In genomic region chr11:66345316-66345649, GRCh38 we compare ENCODE assay signal across 8 cellular contexts. TPM values are rescaled to one million over a fixed set of nuclear protein-coding genes. Genes with fewer than 3 reads are reported as not detected.
DNase-seq lines count a peak whose midpoint lies in the region; ATAC-seq and TF ChIP-seq lines count a peak whose summit lies in the region.

No MANE protein-coding gene starts in this region.

- H3K9me3 ChIP-seq in RWPE2 (ENCODE audit: severe bottlenecking): no peaks in the 10 kb centered on the region

- ATAC-seq in RWPE2 (ENCODE audit: low read depth): no peak
- ATAC-seq in stimulated activated effector memory CD8-positive, alpha-beta T cell treated with anti-CD3 and anti-CD28 coated beads, Interleukin-12 subunit alpha, Interleukin-12 subunit beta, amount 100 ng/mL, for 72 hours: peak; percentile 6
- no peak for ATAC-seq in HG02840 (IDR thresholded peaks at IDR 0.05; ENCODE audit: low FRiP score, unreplicated experiment)
- no peak for ATAC-seq in GM18520 (IDR thresholded peaks at IDR 0.05; ENCODE audit: unreplicated experiment)

- DNase-seq in T-helper 1 cell (no peak), RWPE2 (ENCODE audit: low spot score) (no peak), fibroblast of villous mesenchyme (ENCODE audit: low read depth) (no peak), NCI-H1092 treated with DMSO at 0.1 percent for 48 hours (lab: John Stamatoyannopoulos, UW) (no peak)
- DNase-seq in stimulated activated effector memory CD8-positive, alpha-beta T cell treated with anti-CD3 and anti-CD28 coated beads, Interleukin-12 subunit alpha, Interleukin-12 subunit beta, amount 100 ng/mL, for 72 hours (ENCODE audit: low spot score in 2 of 2): no peak

- TF ChIP-seq CTCF in RWPE2 (IDR thresholded peaks at IDR 0.05; ENCODE audit: poor library complexity, severe bottlenecking) (no peak), fibroblast of villous mesenchyme (IDR thresholded peaks at IDR 0.05; ENCODE audit: insufficient read depth, low read depth, low read length) (no peak)

- H3K36me3 ChIP-seq in RWPE2 (ENCODE audit: low read depth): peaks cover 12% of the 10 kb centered on the region; the same call in 1 of the 2 replicates

- H3K9me3 Mint-ChIP-seq in T-helper 1 cell treated with Interleukin-12 subunit alpha and Interleukin-12 subunit beta and Interleukin-4 antibody, amounts not matched to agents 30 μg/mL and 1 μg/mL, for 36 hours: no peaks in the 10 kb centered on the region
- H3K9me3 Mint-ChIP-seq in stimulated activated effector memory CD8-positive, alpha-beta T cell treated with anti-CD3 and anti-CD28 coated beads, Interleukin-12 subunit alpha, Interleukin-12 subunit beta, amount 100 ng/mL, for 72 hours: no peaks in the 10 kb centered on the region

- peak overlapping the region; percentile 95 for H3K4me3 Mint-ChIP-seq in T-helper 1 cell treated with Interleukin-12 subunit alpha and Interleukin-12 subunit beta and Interleukin-4 antibody, amounts not matched to agents 30 μg/mL and 1 μg/mL, for 36 hours
- H3K4me3 Mint-ChIP-seq in stimulated activated effector memory CD8-positive, alpha-beta T cell treated with anti-CD3 and anti-CD28 coated beads, Interleukin-12 subunit alpha, Interleukin-12 subunit beta, amount 100 ng/mL, for 72 hours: peak overlapping the region; percentile 92

- peak overlapping the region; percentile 92 for H3K27ac Mint-ChIP-seq in T-helper 1 cell treated with Interleukin-12 subunit alpha and Interleukin-12 subunit beta and Interleukin-4 antibody, amounts not matched to agents 30 μg/mL and 1 μg/mL, for 36 hours
- H3K27ac Mint-ChIP-seq in stimulated activated effector memory CD8-positive, alpha-beta T cell treated with anti-CD3 and anti-CD28 coated beads, Interleukin-12 subunit alpha, Interleukin-12 subunit beta, amount 100 ng/mL, for 72 hours: peak overlapping the region; percentile 96

- peaks cover 15% of the 10 kb centered on the region for H3K36me3 Mint-ChIP-seq in T-helper 1 cell treated with Interleukin-12 subunit alpha and Interleukin-12 subunit beta and Interleukin-4 antibody, amounts not matched to agents 30 μg/mL and 1 μg/mL, for 36 hours (ENCODE audit: low read depth)
- H3K36me3 Mint-ChIP-seq in stimulated activated effector memory CD8-positive, alpha-beta T cell treated with anti-CD3 and anti-CD28 coated beads, Interleukin-12 subunit alpha, Interleukin-12 subunit beta, amount 100 ng/mL, for 72 hours: peaks cover 62% of the 10 kb centered on the region

- H3K4me3 ChIP-seq in RWPE2 (ENCODE audit: severe bottlenecking) (peak overlapping the region; percentile 56), fibroblast of villous mesenchyme (ENCODE audit: low read depth, low read length) (peak overlapping the region; percentile 77)

- H3K4me1 Mint-ChIP-seq in T-helper 1 cell treated with Interleukin-12 subunit alpha and Interleukin-12 subunit beta and Interleukin-4 antibody, amounts not matched to agents 30 μg/mL and 1 μg/mL, for 36 hours (ENCODE audit: low read depth): peaks cover 29% of the 10 kb centered on the region
- peaks cover 63% of the 10 kb centered on the region for H3K4me1 Mint-ChIP-seq in stimulated activated effector memory CD8-positive, alpha-beta T cell treated with anti-CD3 and anti-CD28 coated beads, Interleukin-12 subunit alpha, Interleukin-12 subunit beta, amount 100 ng/mL, for 72 hours

- no peaks in the 10 kb centered on the region for H3K27me3 ChIP-seq in RWPE2 (ENCODE audit: insufficient read depth, poor library complexity, severe bottlenecking)

- peak overlapping the region; percentile 59 for H3K27ac ChIP-seq in RWPE2 (ENCODE audit: poor library complexity, severe bottlenecking)

- peaks cover 21% of the 10 kb centered on the region for H3K4me1 ChIP-seq in RWPE2 (ENCODE audit: insufficient read depth, poor library complexity, severe bottlenecking)

- H3K27me3 Mint-ChIP-seq in T-helper 1 cell treated with Interleukin-12 subunit alpha and Interleukin-12 subunit beta and Interleukin-4 antibody, amounts not matched to agents 30 μg/mL and 1 μg/mL, for 36 hours (ENCODE audit: low read depth): peaks cover 4% of the 10 kb centered on the region

RNA-seq across cellular contexts. Expression of gene BRMS1, which starts 0.4 kb away (rescaled TPM):
- total RNA-seq in fibroblast of villous mesenchyme: 42.3 and 47.0 TPM in 2 replicates

RNA-seq across cellular contexts. Expression of gene B4GAT1, which starts 2.1 kb away (rescaled TPM):
- 21.6 and 25.0 TPM in 2 replicates for total RNA-seq in fibroblast of villous mesenchyme

RNA-seq across cellular contexts. Expression of gene RIN1, which starts 9.0 kb away (rescaled TPM):
- total RNA-seq in fibroblast of villous mesenchyme: 19.0 and 23.8 TPM in 2 replicates

RNA-seq across cellular contexts. Expression of gene SLC29A2, which starts 26.3 kb away (rescaled TPM):
- total RNA-seq in fibroblast of villous mesenchyme: 0.64 and 0.86 TPM in 2 replicates

RNA-seq across cellular contexts. Expression of gene CD248, which starts 28.4 kb away (rescaled TPM):
- 85.1 and 108 TPM in 2 replicates for total RNA-seq in fibroblast of villous mesenchyme
